8 cellular contexts compared by ENCODE assay signal in the genomic region with DNA sequence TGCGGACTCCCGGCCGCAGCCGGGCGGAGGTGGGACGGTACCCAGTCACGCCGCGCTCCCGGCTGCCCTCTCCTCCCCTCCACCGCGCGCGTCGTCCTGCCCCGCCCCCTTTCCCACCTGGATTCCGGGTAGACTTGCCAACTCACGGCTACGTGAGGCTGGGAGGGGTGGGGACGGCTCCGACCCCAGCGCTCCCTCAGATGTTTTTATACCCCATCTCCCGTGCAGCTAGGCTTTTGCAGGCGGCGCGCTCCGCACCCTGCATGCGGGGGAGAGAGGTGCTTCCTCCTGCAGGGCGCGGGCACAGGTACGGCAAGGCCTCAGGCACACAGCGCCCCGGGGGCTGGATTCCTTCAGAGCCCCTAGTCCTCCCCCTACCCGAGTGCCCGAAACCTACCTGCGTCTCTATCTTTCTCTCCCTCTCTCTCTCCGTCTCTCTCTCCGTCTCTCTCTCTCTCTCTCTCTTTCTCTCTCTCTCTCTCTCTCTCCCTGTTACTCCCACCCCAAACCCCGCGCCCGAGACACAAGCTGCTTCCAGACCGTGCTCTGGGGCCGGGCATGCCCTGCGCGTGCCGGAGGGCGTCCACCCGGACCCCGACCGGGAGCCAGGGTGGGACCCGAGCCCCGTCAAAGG. TPM values are rescaled to one million over a fixed set of nuclear protein-coding genes. Genes with fewer than 3 reads are reported as not detected.
A peak's percentile ranks its signal among the peaks of the same experiment; 100 is the strongest.
DNase-seq lines count a peak whose midpoint lies in the region; ATAC-seq and TF ChIP-seq lines count a peak whose summit lies in the region.

No MANE protein-coding gene starts in this region.

- no peaks in the 10 kb centered on the region for H3K36me3 Mint-ChIP-seq in progenitor cell of endocrine pancreas (ENCODE audit: insufficient read depth)

- H3K4me1 ChIP-seq in esophagus (ENCODE audit: control insufficient read depth in 2 of 2, insufficient read depth in 2 of 2, low read length in 1 of 2) = peaks cover 15 to 37% of the 10 kb centered on the region in 2 donors

- no peaks in the 10 kb centered on the region for H3K36me3 ChIP-seq in esophagus (ENCODE audit: control insufficient read depth in 2 of 2, insufficient read depth in 2 of 2, low read length in 1 of 2)

- peak; percentile 29 for DNase-seq in NCI-H2196 (lab: John Stamatoyannopoulos, UW; ENCODE audit: unreplicated experiment)
- DNase-seq in NCI-H2196 treated with DMSO at 0.1 percent for 48 hours (lab: John Stamatoyannopoulos, UW; ENCODE audit: unreplicated experiment) = no peak
- peak; percentile 35 to 43 for DNase-seq in activated CD4-positive, alpha-beta T cell treated with anti-CD3 and anti-CD28 coated beads, Interleukin-2, amount 50 U/mL, for 4 hours
- peak; percentile 54 for DNase-seq in progenitor cell of endocrine pancreas (ENCODE audit: low spot score, unreplicated experiment)
- no peak for DNase-seq in NCI-H524 treated with DMSO at 0.1 percent for 48 hours (lab: John Stamatoyannopoulos, UW)
- DNase-seq in hippocampal formation (lab: John Stamatoyannopoulos, UW) = no peak

- H3K4me3 Mint-ChIP-seq in progenitor cell of endocrine pancreas (ENCODE audit: low read depth) = peak overlapping the region; percentile 83

- peaks cover 25% of the 10 kb centered on the region for H3K27me3 Mint-ChIP-seq in progenitor cell of endocrine pancreas

- no peak for ATAC-seq in HG03280 (IDR thresholded peaks at IDR 0.05; ENCODE audit: unreplicated experiment)

- peaks cover 0 to 11% of the 10 kb centered on the region in 2 donors for H3K27me3 ChIP-seq in esophagus (ENCODE audit: control insufficient read depth in 1 of 2, insufficient read depth in 2 of 2, low read length in 2 of 2)

- TF ChIP-seq CTCF in progenitor cell of endocrine pancreas (IDR thresholded peaks at IDR 0.05; ENCODE audit: unreplicated experiment) = no peak

- H3K27ac Mint-ChIP-seq in progenitor cell of endocrine pancreas = peak overlapping the region; percentile 92

- peak overlapping the region; percentile 43 to 58 for H3K4me3 ChIP-seq in esophagus (ENCODE audit: low read depth in 1 of 2, low read length in 2 of 2)

- no peaks in the 10 kb centered on the region for H3K9me3 Mint-ChIP-seq in progenitor cell of endocrine pancreas (ENCODE audit: low read depth)

- peaks cover 21% of the 10 kb centered on the region for H3K4me1 Mint-ChIP-seq in progenitor cell of endocrine pancreas (ENCODE audit: low read depth)

- 1% methylated on average over 44 to 52 of the region's 52 CpGs for WGBS in esophagus, 2 donors

- no peaks in the 10 kb centered on the region for H3K9me3 ChIP-seq in esophagus (ENCODE audit: control insufficient read depth in 2 of 2, insufficient read depth in 1 of 2, low read depth in 1 of 2, low read length in 1 of 2)

- peak overlapping the region in 1 of 2 donors; percentile 49 for H3K27ac ChIP-seq in esophagus (ENCODE audit: low read depth in 2 of 2, low read length in 1 of 2)

RNA-seq across cellular contexts. Expression of a gene that starts 1.9 kb away (rescaled TPM):
- polyA plus RNA-seq in esophagus = 1 to 10 TPM; 1.2 to 1.8 TPM
- total RNA-seq in progenitor cell of endocrine pancreas = 6.7 and 7.1 TPM in 2 replicates

Comparison
In these comparisons a context has a peak if more than half of its experiments do, and no peak if none do; other contexts are left out.
1. DNase-seq: peak in NCI-H2196 (single experiment), activated CD4-positive, alpha-beta T cell treated with anti-CD3 and anti-CD28 coated beads, Interleukin-2, amount 50 U/mL, for 4 hours (2 of 2) and progenitor cell of endocrine pancreas (single experiment); none in NCI-H2196 treated with DMSO at 0.1 percent for 48 hours (single experiment), NCI-H524 treated with DMSO at 0.1 percent for 48 hours (single experiment) and hippocampal formation (0 of 2).